20 cellular contexts compared by ENCODE assay signal in genomic region chr10:43117777-43118583, GRCh38. TPM values are rescaled to one million over a fixed set of nuclear protein-coding genes. Genes with fewer than 3 reads are reported as not detected.
DNase-seq lines count a peak whose midpoint lies in the region; FAIRE-seq and TF ChIP-seq lines count a peak whose summit lies in the region.
"Had no signal": no experiment of that assay in that cellular context is flagged by ENCODE, and none has a peak within 500 bp of the region (broad histone marks: within the 10 kb centered on the region; RNA-seq: fewer than 3 reads in every experiment).

No MANE protein-coding gene starts in this region.

- no peak overlapping the region for H3K4ac ChIP-seq in H1 (replicated peaks; ENCODE audit: insufficient read length, low read depth, low read length)

- H4K20me1 ChIP-seq in BLaER1 (no peaks in the 10 kb centered on the region), H1 (replicated peaks in 1 of 2; ENCODE audit: control insufficient read depth in 1 of 2, insufficient read depth in 2 of 2, low read length in 2 of 2) (peaks cover 0 to 3% of the 10 kb centered on the region in 2 experiments)

- 0 out of 2 replicates have a peak overlapping the region, but pooled peaks have one; percentile 26 for H3K27ac ChIP-seq in BLaER1
- H3K27ac ChIP-seq in H1 (ENCODE audit: low read depth, low read length) = no peak overlapping the region
- H3K27ac ChIP-seq: 22Rv1, KMS-11, PC-9, RWPE1 had no signal

- no peak overlapping the region for H3K23ac ChIP-seq in H1 (ENCODE audit: insufficient read length)

- H3K4me2 ChIP-seq in BLaER1 = 0 out of 2 replicates have a peak overlapping the region, but pooled peaks have one; percentile 17
- H3K4me2 ChIP-seq in H1 (ENCODE audit: insufficient read depth in 1 of 2, low read depth in 2 of 2, low read length in 2 of 2) = no peak overlapping the region
- H3K4me2 ChIP-seq: KMS-11, PC-9 had no signal

- no peaks in the 10 kb centered on the region for H3K27me3 ChIP-seq in BLaER1
- H3K27me3 ChIP-seq in H1 (replicated peaks in 1 of 4; ENCODE audit: control insufficient read depth in 3 of 4, extremely low read depth in 1 of 4, insufficient read depth in 3 of 4, low read length in 3 of 4) = no peaks in the 10 kb centered on the region

- H3K79me1 ChIP-seq in H1 (ENCODE audit: low read depth, low read length) = no peaks in the 10 kb centered on the region

- no peak for TF ChIP-seq POLR2A in H1 (IDR thresholded peaks at IDR 0.05; ENCODE audit: control extremely low read depth in 1 of 2, low read depth in 2 of 2, low read length in 2 of 2)
- TF ChIP-seq POLR2A in GM12891 (IDR thresholded peaks at IDR 0.05; ENCODE audit: low read depth, low read length) = no peak

- H3K23me2 ChIP-seq in H1 (ENCODE audit: low read depth, low read length) = no peaks in the 10 kb centered on the region

- H3K36me3 Mint-ChIP-seq in T-helper 2 cell treated with Interferon-gamma antibody and Interleukin-4, amounts not matched to agents 5 μg/mL and 100 μg/mL, for 36 hours (ENCODE audit: low read depth) = no peaks in the 10 kb centered on the region

- H3K4me1 ChIP-seq in BLaER1 = peaks cover 81% of the 10 kb centered on the region
- no peaks in the 10 kb centered on the region for H3K4me1 ChIP-seq in H1 (replicated peaks in 1 of 4; ENCODE audit: control insufficient read depth in 3 of 4, insufficient read depth in 4 of 4, low read length in 3 of 4)

- intact Hi-C loops in posterior vena cava (cut with DNase I) = no loop called here

- H3K14ac ChIP-seq in H1 (ENCODE audit: insufficient read length) = no peak overlapping the region

- no peak overlapping the region for H2AFZ ChIP-seq in H1 (ENCODE audit: low read length)
- H2AFZ ChIP-seq: PC-9 had no signal

- H3K36me3 ChIP-seq in BLaER1 (no peaks in the 10 kb centered on the region), H1 (ENCODE audit: control insufficient read depth in 2 of 4, insufficient read depth in 4 of 4, low read length in 3 of 4) (no peaks in the 10 kb centered on the region)

- no peak overlapping the region for H3K4me3 Mint-ChIP-seq in T-helper 2 cell treated with Interferon-gamma antibody and Interleukin-4, amounts not matched to agents 5 μg/mL and 100 μg/mL, for 36 hours

- DNase-seq in T-helper 2 cell treated with Interferon-gamma antibody and Interleukin-4, amounts not matched to agents 5 μg/mL and 100 μg/mL, for 36 hours (ENCODE audit: low spot score) = no peak
- no peak for DNase-seq in T-helper 2 cell
- DNase-seq in H1 (ENCODE audit: low read depth in 1 of 2, low spot score in 2 of 2) = no peak
- DNase-seq in posterior vena cava (ENCODE audit: low spot score) = peak; percentile 58
- no peak for DNase-seq in GM12891 (ENCODE audit: insufficient read length, low spot score)
- DNase-seq in hippocampal formation (lab: John Stamatoyannopoulos, UW) = no peak
- no peak for DNase-seq in NOMO-1 treated with dmso at 0.1 percent for 144 hours (lab: John Stamatoyannopoulos, UW; ENCODE audit: unreplicated experiment)
- DNase-seq: AML-193, DMS79 treated with DMSO at 0.1 percent for 48 hours, NCI-H1417, NCI-H187 treated with DMSO at 0.1 percent for 48 hours, NCI-H345, NCI-H524 treated with DMSO at 0.1 percent for 48 hours, PC-9 had no signal

- no peak overlapping the region for H2BK5ac ChIP-seq in H1 (ENCODE audit: low read depth, low read length)

- H3K79me2 ChIP-seq in H1 (ENCODE audit: control insufficient read depth in 1 of 2, insufficient read depth in 2 of 2, low read length in 2 of 2) = no peaks in the 10 kb centered on the region

- no peak overlapping the region for H3K18ac ChIP-seq in H1 (ENCODE audit: extremely low read depth, low read length)

- CTCF ChIA-PET in H1 (lab: Charles Lee; ENCODE audit: partially characterized antibody) = interaction anchor here (0.8 kb wide), 1 partner anchor 52 kb away, joined by 3 read pairs; no protein-coding TSS in a partner anchor

- no peak overlapping the region for H2BK20ac ChIP-seq in H1 (ENCODE audit: low read length)

- H4K8ac ChIP-seq in H1 (ENCODE audit: extremely low read depth, insufficient read depth, low read length) = peak overlapping the region; percentile 54

- H3K56ac ChIP-seq in H1 (replicated peaks; ENCODE audit: insufficient read length, low read depth, low read length) = no peak overlapping the region

- no peaks in the 10 kb centered on the region for H3K9me3 ChIP-seq in BLaER1
- H3K9me3 ChIP-seq in H1 (ENCODE audit: insufficient read depth in 2 of 2, low read depth in 1 of 2, low read length in 1 of 2) = no peaks in the 10 kb centered on the region

- H4K91ac ChIP-seq in H1 (replicated peaks; ENCODE audit: insufficient read length, low read length) = no peak overlapping the region

- no peak for TF ChIP-seq CTCF in H1 (IDR thresholded peaks at IDR 0.05; ENCODE audit: control extremely low read depth in 1 of 3, insufficient read depth in 1 of 3, low read depth in 1 of 3, low read length in 3 of 3)

- H2BK120ac ChIP-seq in H1 (replicated peaks; ENCODE audit: low read depth, low read length) = no peak overlapping the region

- no peak for TF ChIP-seq EP300 in H1 (IDR thresholded peaks at IDR 0.05; ENCODE audit: borderline replicate concordance in 1 of 2, low read depth in 2 of 2, low read length in 2 of 2)

- no peak overlapping the region for H3K4me3 ChIP-seq in BLaER1
- H3K4me3 ChIP-seq in H1 (ENCODE audit: extremely low read depth in 1 of 4, insufficient read depth in 2 of 4, low read depth in 3 of 4, low read length in 4 of 4) = no peak overlapping the region
- H3K4me3 ChIP-seq: PC-9 had no signal

- no peaks in the 10 kb centered on the region for H3K27me3 Mint-ChIP-seq in T-helper 2 cell treated with Interferon-gamma antibody and Interleukin-4, amounts not matched to agents 5 μg/mL and 100 μg/mL, for 36 hours (ENCODE audit: low read depth)

- no peak overlapping the region for H3K9ac ChIP-seq in BLaER1
- H3K9ac ChIP-seq in H1 (replicated peaks in 1 of 4; ENCODE audit: extremely low read depth in 1 of 4, low read depth in 3 of 4, low read length in 3 of 4) = no peak overlapping the region
- H3K9ac ChIP-seq: KMS-11 had no signal

- no peak overlapping the region for H2AK5ac ChIP-seq in H1 (ENCODE audit: low read depth, low read length)

- POLR2A ChIA-PET in H1 (lab: Charles Lee; ENCODE audit: partially characterized antibody) = no interaction called here

- no peaks in the 10 kb centered on the region for H3K9me3 Mint-ChIP-seq in T-helper 2 cell treated with Interferon-gamma antibody and Interleukin-4, amounts not matched to agents 5 μg/mL and 100 μg/mL, for 36 hours

- WGBS in H1 (ENCODE audit: extremely low coverage in 1 of 2, insufficient coverage in 1 of 2, insufficient read length in 1 of 2, insufficient replicate concordance in 2 of 2, low coverage in 1 of 2, low lambda C conversion rate in 2 of 2, missing lambda C conversion rate in 1 of 2), 2 experiments = 95% methylated on average over 18 of the region's 18 CpGs; no CpG with 5 or more reads in 1 of the 2 experiments

- H3K4me1 Mint-ChIP-seq in T-helper 2 cell treated with Interferon-gamma antibody and Interleukin-4, amounts not matched to agents 5 μg/mL and 100 μg/mL, for 36 hours (ENCODE audit: low read depth) = peaks cover 38% of the 10 kb centered on the region

- FAIRE-seq in H1 (lab: Jason Lieb, UNC) = no peak
- no peak for FAIRE-seq in GM12891 (lab: Jason Lieb, UNC)
- FAIRE-seq: H54 had no signal

- peak overlapping the region; percentile 78 for H3K27ac Mint-ChIP-seq in T-helper 2 cell treated with Interferon-gamma antibody and Interleukin-4, amounts not matched to agents 5 μg/mL and 100 μg/mL, for 36 hours

- no peak overlapping the region for H4K5ac ChIP-seq in H1 (ENCODE audit: insufficient read length, low read depth, low read length)

- TF ChIP-seq RAD21 in H1 (IDR thresholded peaks at IDR 0.05 in 1 of 2, conservative IDR thresholded peaks at IDR 0.05 in 1 of 2; ENCODE audit: low read depth in 2 of 2, low read length in 2 of 2) = no peak

- H2BK12ac ChIP-seq in H1 (ENCODE audit: low read depth, low read length) = no peak overlapping the region

- no peak overlapping the region for H2BK15ac ChIP-seq in H1 (ENCODE audit: low read length)

TF ChIP-seq in H1, 55 proteins besides CTCF, POLR2A, EP300 and RAD21 (continues in another document):
- no peak for TF ChIP-seq CEBPB (IDR thresholded peaks at IDR 0.05; ENCODE audit: low read depth, low read length)
- TF ChIP-seq POU5F1 (IDR thresholded peaks at IDR 0.05; ENCODE audit: low read depth, low read length) = no peak
- no peak for TF ChIP-seq CHD2 (IDR thresholded peaks at IDR 0.05; ENCODE audit: low read length)
- TF ChIP-seq GTF2F1 (IDR thresholded peaks at IDR 0.05; ENCODE audit: borderline replicate concordance, low read depth, low read length) = no peak
- TF ChIP-seq MAFK (IDR thresholded peaks at IDR 0.05; ENCODE audit: low read depth, low read length) = no peak

TF ChIP-seq in GM12891, 5 proteins besides CTCF, POLR2A, EP300 and RAD21 (continues in another document):
- TF ChIP-seq PAX5 (IDR thresholded peaks at IDR 0.05; ENCODE audit: insufficient read depth, low read length, severe bottlenecking) (no peak), TAF1 (IDR thresholded peaks at IDR 0.05; ENCODE audit: low read depth, low read length) (no peak), SPI1 (IDR thresholded peaks at IDR 0.05; ENCODE audit: low read depth, low read length) (no peak), POU2F2 (IDR thresholded peaks at IDR 0.05; ENCODE audit: low read depth, low read length) (no peak)

RNA-seq across cellular contexts. Expression of gene CSGALNACT2, which starts 20.3 kb away (rescaled TPM):
- 5.3 and 5.7 TPM in 2 replicates for total RNA-seq in H1 (2021; fragmentation: NEBNext Ultra II Directional; extraction: Animal tissue kit (Norgen Biotek cat#: 25700))
- polyA plus RNA-seq in H1 (2011; rRNA removed) = 1.8 and 2.6 TPM in 2 replicates
- 3.2 TPM for polyA plus RNA-seq in H1 (2011; cell fraction: cytosol; rRNA removed)
- 1.9 TPM for polyA plus RNA-seq in H1 (2011; cell fraction: nucleus; rRNA removed)
- 2.4 to 4.0 TPM (median 2.7 TPM) in 4 replicates for polyA plus RNA-seq in H1 (2012, experiment 1 of 2)
- 0.38 TPM for polyA plus RNA-seq in H1 (2012, experiment 2 of 2)
- polyA plus RNA-seq in H1 (2013, experiment 1 of 2) = 5.4 TPM
- 5.1 TPM for polyA plus RNA-seq in H1 (2013, experiment 2 of 2)
- 3.4 and 4.1 TPM in 2 replicates for polyA minus RNA-seq in H1 (2011; rRNA and poly(A)+ RNA removed)
- 1.5 TPM for polyA minus RNA-seq in H1 (2011; cell fraction: cytosol; rRNA and poly(A)+ RNA removed)
- 5.9 TPM for polyA minus RNA-seq in H1 (2011; cell fraction: nucleus; rRNA and poly(A)+ RNA removed)
- total RNA-seq in posterior vena cava = 10 to 100 TPM; 31.1 to 31.8 TPM
- 4.2 TPM for polyA plus RNA-seq in GM12891 (2012; ENCODE audit: low read depth, missing spikeins)

RNA-seq across cellular contexts. Expression of gene RET, which starts 41.1 kb away (rescaled TPM):
- total RNA-seq in H1 (2021; fragmentation: NEBNext Ultra II Directional; extraction: Animal tissue kit (Norgen Biotek cat#: 25700)) = 8.4 TPM in 2 replicates
- polyA plus RNA-seq in H1 (2011; rRNA removed) = 6.7 and 10.4 TPM in 2 replicates
- polyA plus RNA-seq in H1 (2011; cell fraction: cytosol; rRNA removed) = 6.4 TPM
- polyA plus RNA-seq in H1 (2011; cell fraction: nucleus; rRNA removed) = 16.4 TPM
- polyA plus RNA-seq in H1 (2012, experiment 1 of 2) = 5.8 to 8.4 TPM (median 8.3 TPM) in 4 replicates
- 5.1 TPM for polyA plus RNA-seq in H1 (2012, experiment 2 of 2)
- polyA plus RNA-seq in H1 (2013, experiment 1 of 2) = 8.0 TPM
- 7.6 TPM for polyA plus RNA-seq in H1 (2013, experiment 2 of 2)
- polyA minus RNA-seq in H1 (2011; rRNA and poly(A)+ RNA removed) = 3.6 and 5.9 TPM in 2 replicates
- 7.3 TPM for polyA minus RNA-seq in H1 (2011; cell fraction: cytosol; rRNA and poly(A)+ RNA removed)
- 9.4 TPM for polyA minus RNA-seq in H1 (2011; cell fraction: nucleus; rRNA and poly(A)+ RNA removed)
- total RNA-seq in posterior vena cava = 1 to 10 TPM; 1.0 to 1.3 TPM
- 0.03 TPM for polyA plus RNA-seq in GM12891 (2012; ENCODE audit: low read depth, missing spikeins)
- total RNA-seq: HT-29, PC-9 had no signal
